ENCODE assay signal across 21 cellular contexts in the genomic region with DNA sequence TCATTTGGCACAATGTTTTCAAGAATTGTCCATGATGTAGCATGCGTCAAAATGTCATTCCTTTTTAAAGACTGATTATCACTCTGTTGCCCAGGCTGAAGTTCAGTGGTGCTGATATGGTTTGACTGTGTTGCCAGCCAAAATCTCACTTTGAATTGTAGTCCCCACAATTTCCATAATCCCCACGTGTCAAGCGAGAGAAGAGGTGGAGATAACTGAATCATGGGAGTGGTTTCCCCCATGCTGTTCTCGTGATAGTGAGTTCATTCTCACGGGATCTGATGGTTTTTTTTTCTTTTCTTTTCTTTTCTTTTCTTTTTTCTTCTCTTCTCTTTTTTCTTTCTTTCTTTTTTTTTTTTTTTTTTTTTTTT. TPM values are rescaled to one million over a fixed set of nuclear protein-coding genes. Genes with fewer than 3 reads are reported as not detected.
"Had no signal": no experiment of that assay in that cellular context is flagged by ENCODE, and none has a peak within 500 bp of the region (broad histone marks: within the 10 kb centered on the region; RNA-seq: fewer than 3 reads in every experiment).

No MANE protein-coding gene starts in this region.

- H3K27ac ChIP-seq: colonic mucosa, esophagus muscularis mucosa, left ventricle myocardium inferior, thoracic aorta had no signal

- ATAC-seq: activated CD8-positive, alpha-beta T cell treated with anti-CD3 and anti-CD28 coated beads, Interleukin-2, amount 10 ng/mL, durations not matched to agents 7 days and 5 days; right cardiac atrium; WTC11 had no signal

- H3K27me3 Mint-ChIP-seq: activated naive CD8-positive, alpha-beta T cell treated with anti-CD3 and anti-CD28 coated beads for 36 hours; progenitor cell of endocrine pancreas had no signal

- H3K4me1 ChIP-seq: colonic mucosa, esophagus muscularis mucosa, left ventricle myocardium inferior had no signal

- H3K36me3 Mint-ChIP-seq: activated naive CD8-positive, alpha-beta T cell treated with anti-CD3 and anti-CD28 coated beads for 36 hours; brain; WTC11 had no signal

- H3K36me3 ChIP-seq: colonic mucosa, esophagus muscularis mucosa, left ventricle myocardium inferior, thoracic aorta had no signal

- H3K4me3 Mint-ChIP-seq: activated CD8-positive, alpha-beta T cell treated with anti-CD3 and anti-CD28 coated beads, Interleukin-2, amount 10 ng/mL, durations not matched to agents 7 days and 5 days; activated naive CD8-positive, alpha-beta T cell treated with anti-CD3 and anti-CD28 coated beads for 36 hours; activated T-cell treated with anti-CD3 and anti-CD28 coated beads, Interleukin-2, amount 50 U/mL, for 72 hours; brain; nephron; stimulated activated naive CD8-positive, alpha-beta T cell treated with anti-CD3 and anti-CD28 coated beads, Interleukin-15, Interleukin-2, amounts not matched to agents 100 ng/mL and 50 ng/mL, for 24 hours; WTC11 had no signal

- DNase-seq: activated CD4-positive, alpha-beta T cell treated with anti-CD3 and anti-CD28 coated beads for 48 hours; activated CD8-positive, alpha-beta memory T cell treated with anti-CD3 and anti-CD28 coated beads, Interleukin-2, amount 50 U/mL, for 4 hours; activated CD8-positive, alpha-beta T cell treated with anti-CD3 and anti-CD28 coated beads, Interleukin-2, amount 10 ng/mL, durations not matched to agents 7 days and 5 days; activated naive CD8-positive, alpha-beta T cell treated with anti-CD3 and anti-CD28 coated beads for 36 hours; activated T-cell treated with anti-CD3 and anti-CD28 coated beads, Interleukin-2, amount 50 U/mL, for 72 hours; central memory CD4-positive, alpha-beta T cell; colonic mucosa; hippocampal formation; left ventricle myocardium inferior; mesenchymal stem cell; occipital lobe; right cardiac atrium; small intestine; stimulated activated CD4-positive, alpha-beta T cell treated with anti-CD3 and anti-CD28 coated beads, Interleukin-4, amount 100 ng/mL, for 24 hours had no signal

- H3K4me3 ChIP-seq: colonic mucosa, esophagus muscularis mucosa, left ventricle myocardium inferior, thoracic aorta had no signal

- H3K9me3 Mint-ChIP-seq: activated naive CD8-positive, alpha-beta T cell treated with anti-CD3 and anti-CD28 coated beads for 36 hours; activated T-cell treated with anti-CD3 and anti-CD28 coated beads, Interleukin-2, amount 50 U/mL, for 72 hours; brain; nephron; stimulated activated naive CD8-positive, alpha-beta T cell treated with anti-CD3 and anti-CD28 coated beads, Interleukin-15, Interleukin-2, amounts not matched to agents 100 ng/mL and 50 ng/mL, for 24 hours had no signal

- H3K27ac Mint-ChIP-seq: activated CD8-positive, alpha-beta T cell treated with anti-CD3 and anti-CD28 coated beads, Interleukin-2, amount 10 ng/mL, durations not matched to agents 7 days and 5 days; activated naive CD8-positive, alpha-beta T cell treated with anti-CD3 and anti-CD28 coated beads for 36 hours; activated T-cell treated with anti-CD3 and anti-CD28 coated beads, Interleukin-2, amount 50 U/mL, for 72 hours; nephron; progenitor cell of endocrine pancreas; stimulated activated naive CD8-positive, alpha-beta T cell treated with anti-CD3 and anti-CD28 coated beads, Interleukin-15, Interleukin-2, amounts not matched to agents 100 ng/mL and 50 ng/mL, for 24 hours; WTC11 had no signal

- H3K9me3 ChIP-seq: colonic mucosa, esophagus muscularis mucosa, thoracic aorta had no signal

- H3K27me3 ChIP-seq: colonic mucosa, esophagus muscularis mucosa had no signal

- H3K4me1 Mint-ChIP-seq: brain, nephron, WTC11 had no signal

RNA-seq across cellular contexts. Expression of a gene that starts 21.8 kb away (rescaled TPM):
- total RNA-seq: activated T-cell treated with anti-CD3 and anti-CD28 coated beads, Interleukin-2, amount 50 U/mL, for 72 hours had no signal
